11 cellular contexts compared by ENCODE assay signal in the genomic region with DNA sequence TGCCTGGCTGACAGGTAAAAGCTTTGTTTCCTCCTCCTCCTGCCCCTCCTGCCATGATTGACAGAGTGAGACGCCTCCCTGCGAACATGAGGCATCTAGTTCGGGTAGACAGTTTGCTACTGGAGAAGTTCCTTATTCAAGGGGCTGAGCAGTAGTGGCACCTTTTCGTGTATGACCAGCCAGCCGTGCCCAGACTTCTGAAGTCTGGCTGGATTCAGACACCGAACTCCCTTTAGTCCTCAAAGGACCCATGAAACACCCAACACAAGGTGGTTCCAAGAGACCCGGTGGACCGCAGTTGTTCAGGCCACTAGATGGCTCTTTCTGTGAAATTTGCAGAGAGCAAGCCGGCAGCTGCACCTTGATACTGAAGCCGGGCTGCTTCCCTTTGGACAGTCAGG.
DNase-seq lines count a peak whose midpoint lies in the region; ATAC-seq and TF ChIP-seq lines count a peak whose summit lies in the region.
"Had no signal": no experiment of that assay in that cellular context is flagged by ENCODE, and none has a peak within 500 bp of the region (broad histone marks: within the 10 kb centered on the region; RNA-seq: fewer than 3 reads in every experiment).

No MANE protein-coding gene starts in this region.

- H3K4me3 ChIP-seq in BE2C (ENCODE audit: low read depth, low read length) (no peak overlapping the region), mucosa of rectum (ENCODE audit: low read length in 2 of 2) (peak overlapping the region; percentile 36 to 46)
- H3K4me3 ChIP-seq: suprapubic skin had no signal

- no peaks in the 10 kb centered on the region for H3K36me3 ChIP-seq in BE2C
- no peaks in the 10 kb centered on the region for H3K36me3 ChIP-seq in mucosa of rectum (ENCODE audit: control insufficient read depth in 2 of 2, insufficient read depth in 2 of 2, low read length in 2 of 2)
- H3K36me3 ChIP-seq: suprapubic skin had no signal

- POLR2A ChIA-PET in HEK293T (lab: Yijun Ruan, JAX), result no interaction called here

- peak; percentile 46 for DNase-seq in BE2C
- DNase-seq in HEK293T (ENCODE audit: extremely low spot score), result peak; percentile 24
- DNase-seq in dermis blood vessel endothelial cell, result peak; percentile 24
- DNase-seq in effector CD8-positive, alpha-beta T cell (lab: John Stamatoyannopoulos, UW), result no peak
- DNase-seq in Kasumi-1 (lab: John Stamatoyannopoulos, UW), result no peak
- DNase-seq in GM19238 (ENCODE audit: insufficient read length, low spot score), result no peak
- DNase-seq: NCI-H146 had no signal

- peak; percentile 72 for TF ChIP-seq CTCF in BE2C (IDR thresholded peaks at IDR 0.05; ENCODE audit: low read depth, low read length)

- H3K4me1 ChIP-seq in BE2C (no peaks in the 10 kb centered on the region), mucosa of rectum (ENCODE audit: control insufficient read depth in 2 of 2, insufficient read depth in 2 of 2, low read length in 2 of 2) (peaks cover 36 to 37% of the 10 kb centered on the region in 2 donors)

- peak overlapping the region; percentile 74 to 91 for H3K27ac ChIP-seq in mucosa of rectum (ENCODE audit: low read depth in 2 of 2, low read length in 2 of 2)
- H3K27ac ChIP-seq: suprapubic skin had no signal

- H3K9ac ChIP-seq in mucosa of rectum (ENCODE audit: low read depth in 1 of 2, low read length in 2 of 2), result peak overlapping the region; percentile 34 to 52

- no peaks in the 10 kb centered on the region for H3K27me3 ChIP-seq in BE2C
- H3K27me3 ChIP-seq in mucosa of rectum (ENCODE audit: control insufficient read depth in 2 of 2, insufficient read depth in 2 of 2, low read length in 2 of 2), result no peaks in the 10 kb centered on the region
- H3K27me3 ChIP-seq: suprapubic skin had no signal

- CTCF ChIA-PET in HEK293T (lab: Yijun Ruan, JAX), result interaction anchor here (0.7 to 1.0 kb wide), 2 partner anchors 69 to 190 kb away, joined by 3 to 6 read pairs; no protein-coding TSS in a partner anchor

- H3K9me3 ChIP-seq in BE2C (no peaks in the 10 kb centered on the region), mucosa of rectum (ENCODE audit: control insufficient read depth in 2 of 2, low read length in 2 of 2) (no peaks in the 10 kb centered on the region)
- H3K9me3 ChIP-seq: suprapubic skin had no signal

- no peak for ATAC-seq in HG02678 (IDR thresholded peaks at IDR 0.05; ENCODE audit: unreplicated experiment)
- ATAC-seq: naive thymus-derived CD8-positive, alpha-beta T cell had no signal

TF ChIP-seq in HEK293T, 16 proteins besides CTCF, POLR2A, EP300 and RAD21:
- TF ChIP-seq BHLHE40 (IDR thresholded peaks at IDR 0.05; ENCODE audit: borderline replicate concordance) (no peak), ZNF384 (IDR thresholded peaks at IDR 0.05) (no peak), FOXM1 (IDR thresholded peaks at IDR 0.05; ENCODE audit: borderline replicate concordance) (no peak), SP1 (IDR thresholded peaks at IDR 0.05) (no peak), L3MBTL2 (conservative IDR thresholded peaks at IDR 0.05) (no peak), TARDBP (IDR thresholded peaks at IDR 0.05) (no peak), CTBP1 (IDR thresholded peaks at IDR 0.05; ENCODE audit: borderline replicate concordance) (no peak), SUZ12 (IDR thresholded peaks at IDR 0.05) (no peak), ELF4 (IDR thresholded peaks at IDR 0.05) (no peak), NFRKB (IDR thresholded peaks at IDR 0.05) (no peak), FOXA1 (IDR thresholded peaks at IDR 0.05) (no peak), HDGF (IDR thresholded peaks at IDR 0.05; ENCODE audit: borderline replicate concordance) (no peak), FOXK2 (IDR thresholded peaks at IDR 0.05) (no peak), ARNT (IDR thresholded peaks at IDR 0.05) (no peak), LEF1 (IDR thresholded peaks at IDR 0.05; ENCODE audit: borderline replicate concordance) (no peak)
- TF ChIP-seq, protein P1, sequence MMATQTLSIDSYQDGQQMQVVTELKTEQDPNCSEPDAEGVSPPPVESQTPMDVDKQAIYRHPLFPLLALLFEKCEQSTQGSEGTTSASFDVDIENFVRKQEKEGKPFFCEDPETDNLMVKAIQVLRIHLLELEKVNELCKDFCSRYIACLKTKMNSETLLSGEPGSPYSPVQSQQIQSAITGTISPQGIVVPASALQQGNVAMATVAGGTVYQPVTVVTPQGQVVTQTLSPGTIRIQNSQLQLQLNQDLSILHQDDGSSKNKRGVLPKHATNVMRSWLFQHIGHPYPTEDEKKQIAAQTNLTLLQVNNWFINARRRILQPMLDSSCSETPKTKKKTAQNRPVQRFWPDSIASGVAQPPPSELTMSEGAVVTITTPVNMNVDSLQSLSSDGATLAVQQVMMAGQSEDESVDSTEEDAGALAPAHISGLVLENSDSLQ (IDR thresholded peaks at IDR 0.05), result no peak
TF ChIP-seq in HEK293T: peak in this region for 0.

Comparison
In these comparisons a context has a peak if more than half of its experiments do, and no peak if none do; other contexts are left out.
1. DNase-seq: peak in BE2C (single experiment), HEK293T (single experiment) and dermis blood vessel endothelial cell (single experiment); none in effector CD8-positive, alpha-beta T cell (single experiment), Kasumi-1 (0 of 2) and GM19238 (single experiment).